Comparison of ENCODE assay signal across 28 cellular contexts in the genomic region with DNA sequence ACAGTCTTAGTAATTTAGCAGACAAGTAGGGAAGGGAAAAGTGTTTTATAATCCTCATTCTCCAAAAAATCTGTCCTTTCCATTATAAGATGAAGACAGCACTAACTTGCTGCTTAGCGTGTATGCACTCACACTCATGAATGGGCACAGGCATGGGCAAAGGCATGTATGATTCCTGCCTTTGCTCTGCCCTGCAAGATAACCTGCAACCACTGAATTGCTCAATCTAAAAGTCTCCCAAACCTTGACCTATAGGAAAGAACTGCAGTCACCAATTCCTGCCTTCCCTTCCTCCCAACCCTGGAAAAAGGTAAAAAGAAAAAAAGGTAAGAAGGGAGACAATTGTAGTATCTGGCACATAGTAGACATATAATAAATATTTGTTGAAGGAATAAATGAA.
"Had no signal": no experiment of that assay in that cellular context is flagged by ENCODE, and none has a peak within 500 bp of the region (broad histone marks: within the 10 kb centered on the region; RNA-seq: fewer than 3 reads in every experiment).

No MANE protein-coding gene starts in this region.

- FAIRE-seq: kidney, TTC549 had no signal

- H3K27ac Mint-ChIP-seq: activated CD4-positive, alpha-beta memory T cell treated with anti-CD3 and anti-CD28 coated beads for 36 hours; activated T-cell treated with anti-CD3 and anti-CD28 coated beads, Interleukin-2, amount 50 U/mL, for 24 hours; dendritic cell treated with granulocyte-macrophage colony-stimulating factor and Interleukin-4, amounts not matched to agents 40 ng/mL and 50 ng/mL, for 4 days; naive thymus-derived CD4-positive, alpha-beta T cell had no signal

- H3K36me3 ChIP-seq: thoracic aorta, upper lobe of left lung had no signal

- H3K9ac ChIP-seq: parathyroid adenoma had no signal

- H3K9me3 ChIP-seq: thoracic aorta, upper lobe of left lung, vagina had no signal

- H3K4me1 ChIP-seq: parathyroid adenoma had no signal

- H3K27me3 Mint-ChIP-seq: activated CD4-positive, alpha-beta memory T cell treated with anti-CD3 and anti-CD28 coated beads for 36 hours; activated T-cell treated with anti-CD3 and anti-CD28 coated beads, Interleukin-2, amount 50 U/mL, for 24 hours; naive thymus-derived CD4-positive, alpha-beta T cell had no signal

- H3K9me3 Mint-ChIP-seq: activated CD4-positive, alpha-beta memory T cell treated with anti-CD3 and anti-CD28 coated beads for 36 hours; activated T-cell treated with anti-CD3 and anti-CD28 coated beads, Interleukin-2, amount 50 U/mL, for 24 hours; dendritic cell treated with granulocyte-macrophage colony-stimulating factor and Interleukin-4, amounts not matched to agents 40 ng/mL and 50 ng/mL, for 4 days; naive thymus-derived CD4-positive, alpha-beta T cell; neural crest cell had no signal

- H3K27me3 ChIP-seq: upper lobe of left lung, vagina had no signal

- ATAC-seq: activated CD4-positive, CD25-positive, alpha-beta regulatory T cell treated with anti-CD3 and anti-CD28 coated beads, Interleukin-2, amount 50 U/mL, for 24 hours; left colon; naive thymus-derived CD4-positive, alpha-beta T cell; right cardiac atrium; stimulated activated naive CD8-positive, alpha-beta T cell treated with anti-CD3 and anti-CD28 coated beads, Interleukin-15, Interleukin-2, amounts not matched to agents 100 U/mL and 50 U/mL, for 24 hours had no signal

- H3K27ac ChIP-seq: parathyroid adenoma, thoracic aorta, upper lobe of left lung, vagina, VCaP had no signal

- H3K4me3 Mint-ChIP-seq: activated CD4-positive, alpha-beta memory T cell treated with anti-CD3 and anti-CD28 coated beads for 36 hours; activated T-cell treated with anti-CD3 and anti-CD28 coated beads, Interleukin-2, amount 50 U/mL, for 24 hours; dendritic cell treated with granulocyte-macrophage colony-stimulating factor and Interleukin-4, amounts not matched to agents 40 ng/mL and 50 ng/mL, for 4 days; naive thymus-derived CD4-positive, alpha-beta T cell; neural crest cell had no signal

- DNase-seq: activated CD4-positive, alpha-beta memory T cell treated with anti-CD3 and anti-CD28 coated beads for 36 hours; activated CD4-positive, alpha-beta T cell treated with anti-CD3 and anti-CD28 coated beads for 48 hours; activated CD8-positive, alpha-beta memory T cell treated with anti-CD3 and anti-CD28 coated beads, Interleukin-2, amount 50 U/mL, for 48 hours; activated gamma-delta T cell; activated naive CD4-positive, alpha-beta T cell treated with anti-CD3 and anti-CD28 coated beads, Interleukin-2, amount 50 U/mL, for 16 hours; activated T-cell treated with anti-CD3 and anti-CD28 coated beads, Interleukin-2, amount 50 U/mL, for 24 hours; amygdala; central memory CD4-positive, alpha-beta T cell; head of caudate nucleus; hippocampal formation; kidney; left colon; midbrain; naive thymus-derived CD4-positive, alpha-beta T cell; occipital lobe; right cardiac atrium; stimulated activated CD4-positive, alpha-beta T cell treated with anti-CD3 and anti-CD28 coated beads, Interleukin-2, amount 100 ng/mL, for 48 hours; stimulated activated naive CD8-positive, alpha-beta T cell treated with anti-CD3 and anti-CD28 coated beads, Interleukin-15, Interleukin-2, amounts not matched to agents 100 U/mL and 50 U/mL, for 24 hours; T-helper 9 cell; upper lobe of left lung had no signal

- H2AFZ ChIP-seq: parathyroid adenoma had no signal

- H3K4me3 ChIP-seq: thoracic aorta, upper lobe of left lung, vagina had no signal
